ENCODE assay signal across 19 cellular contexts in the genomic region with DNA sequence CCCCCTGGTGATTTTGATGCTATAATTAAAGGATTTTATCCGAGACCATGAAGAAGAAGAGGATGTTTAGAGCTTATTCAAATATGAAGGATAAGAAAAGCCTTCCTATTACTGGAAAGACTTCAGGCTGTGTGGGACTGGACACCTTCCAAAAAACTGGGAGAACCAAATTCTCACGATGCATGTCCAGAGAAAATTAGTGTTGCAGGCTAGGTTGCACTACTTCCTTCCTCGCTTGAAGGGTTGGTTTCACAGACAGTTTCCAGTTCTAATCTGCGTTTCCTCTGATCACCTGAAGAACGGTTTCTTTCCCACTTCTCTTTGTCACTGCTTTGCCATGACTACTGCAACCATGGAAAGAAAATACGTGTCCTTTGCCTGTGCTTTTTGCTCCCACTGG. TPM values are rescaled to one million over a fixed set of nuclear protein-coding genes. Genes with fewer than 3 reads are reported as not detected.
DNase-seq lines count a peak whose midpoint lies in the region; ATAC-seq, FAIRE-seq and TF ChIP-seq lines count a peak whose summit lies in the region.
"Had no signal": no experiment of that assay in that cellular context is flagged by ENCODE, and none has a peak within 500 bp of the region (broad histone marks: within the 10 kb centered on the region; RNA-seq: fewer than 3 reads in every experiment).

No MANE protein-coding gene starts in this region.

- H3F3A ChIP-seq in GM23338 (replicated peaks; ENCODE audit: low read depth) = no peaks in the 10 kb centered on the region

- H3K4me1 ChIP-seq in GM23338 (ENCODE audit: insufficient read depth) = peaks cover 23% of the 10 kb centered on the region
- peaks cover 0 to 28% of the 10 kb centered on the region in 2 donors for H3K4me1 ChIP-seq in ascending aorta
- H3K4me1 ChIP-seq in small intestine (ENCODE audit: control insufficient read depth in 2 of 2, insufficient read depth in 1 of 2, low read depth in 1 of 2, low read length in 1 of 2) = peaks cover 0 to 4% of the 10 kb centered on the region in 2 donors
- H3K4me1 ChIP-seq: foreskin keratinocyte had no signal

- H3K27me3 ChIP-seq in GM23338 (ENCODE audit: insufficient read depth) (peaks cover 37% of the 10 kb centered on the region), ascending aorta (no peaks in the 10 kb centered on the region), small intestine (ENCODE audit: control insufficient read depth in 2 of 2, insufficient read depth in 2 of 2, low read length in 2 of 2) (no peaks in the 10 kb centered on the region)
- H3K27me3 ChIP-seq: foreskin keratinocyte had no signal

- in situ Hi-C loops in GM13977 (cut with MboI; ENCODE audit: low pct_unique_long_range_greater_than_20kb, low sequenced_read_pairs, unreplicated experiment) = no loop called here

- TF ChIP-seq CTCF in GM23338 (conservative IDR thresholded peaks at IDR 0.05; ENCODE audit: low read depth in 2 of 2) (no peak), ascending aorta (IDR thresholded peaks at IDR 0.05) (no peak), GM13977 (IDR thresholded peaks at IDR 0.05; ENCODE audit: extremely low read depth, insufficient read depth, missing control alignments) (no peak)

- H2AFZ ChIP-seq in GM23338 = no peak overlapping the region
- H2AFZ ChIP-seq: GM23248 had no signal

- peaks cover 4% of the 10 kb centered on the region; the same call in 2 of the 3 replicates for H3K36me3 Mint-ChIP-seq in GM23338 (ENCODE audit: low read depth)
- H3K36me3 Mint-ChIP-seq: activated naive CD4-positive, alpha-beta T cell treated with anti-CD3 and anti-CD28 coated beads, Interleukin-2, amount 10 ng/mL, durations not matched to agents 7 days and 5 days; stimulated activated effector memory CD8-positive, alpha-beta T cell treated with anti-CD3 and anti-CD28 coated beads, Interleukin-12 subunit alpha, Interleukin-12 subunit beta, amount 100 ng/mL, for 72 hours had no signal

- WGBS in small intestine, 3 donors = 12 to 26% (median 18%) methylated on average over 6 of the region's 6 CpGs

- FAIRE-seq in small intestine (lab: Jason Lieb, UNC) = no peak

- DNase-seq in GM23338 (ENCODE audit: low spot score) (no peak), ascending aorta (ENCODE audit: low spot score in 2 of 2) (peak in 1 of 2 donors; percentile 52), left kidney (ENCODE audit: low read depth, low spot score) (peak; percentile 34), small intestine (peak; percentile 38), GM13977 (ENCODE audit: low spot score) (no peak), inferior parietal cortex (ENCODE audit: extremely low spot score) (no peak), NCI-H2171 treated with DMSO at 0.1 percent for 48 hours (lab: John Stamatoyannopoulos, UW) (no peak)
- DNase-seq: activated CD8-positive, alpha-beta memory T cell treated with anti-CD3 and anti-CD28 coated beads for 24 hours; activated naive CD4-positive, alpha-beta T cell treated with anti-CD3 and anti-CD28 coated beads, Interleukin-2, amount 10 ng/mL, durations not matched to agents 7 days and 5 days; cerebellar nuclear complex; foreskin keratinocyte; GM23248; MV-4-11; NCI-H446; occipital lobe; stimulated activated CD4-positive, alpha-beta T cell treated with anti-CD3 and anti-CD28 coated beads, Interleukin-2, amount 100 ng/mL, for 48 hours had no signal

- H3K79me2 ChIP-seq in GM23338 (replicated peaks; ENCODE audit: insufficient read depth) = peaks cover 15% of the 10 kb centered on the region

- peaks cover 27% of the 10 kb centered on the region for H3K27me3 Mint-ChIP-seq in GM23338 (ENCODE audit: insufficient read depth, low read depth, poor library complexity)

- H4K20me1 ChIP-seq in GM23338 (replicated peaks; ENCODE audit: insufficient read depth) = peaks cover 13% of the 10 kb centered on the region
- H4K20me1 ChIP-seq: BLaER1 treated with 17β-estradiol and CSF1 and Interleukin-3, amounts not matched to agents 10 nM and 100 nM had no signal

- no peaks in the 10 kb centered on the region for H3K9me3 Mint-ChIP-seq in GM23338
- H3K9me3 Mint-ChIP-seq: activated naive CD4-positive, alpha-beta T cell treated with anti-CD3 and anti-CD28 coated beads, Interleukin-2, amount 10 ng/mL, durations not matched to agents 7 days and 5 days; stimulated activated effector memory CD8-positive, alpha-beta T cell treated with anti-CD3 and anti-CD28 coated beads, Interleukin-12 subunit alpha, Interleukin-12 subunit beta, amount 100 ng/mL, for 72 hours had no signal

- peak overlapping the region; percentile 42; the same call in 1 of the 2 replicates for H3K4me2 ChIP-seq in GM23338
- H3K4me2 ChIP-seq: BLaER1 treated with 17β-estradiol and CSF1 and Interleukin-3, amounts not matched to agents 10 nM and 100 nM had no signal

- peaks cover 46% of the 10 kb centered on the region for H3K4me1 Mint-ChIP-seq in GM23338
- H3K4me1 Mint-ChIP-seq: stimulated activated effector memory CD8-positive, alpha-beta T cell treated with anti-CD3 and anti-CD28 coated beads, Interleukin-12 subunit alpha, Interleukin-12 subunit beta, amount 100 ng/mL, for 72 hours had no signal

- H3K36me3 ChIP-seq in GM23338 (ENCODE audit: insufficient read depth) (no peaks in the 10 kb centered on the region), ascending aorta (peaks cover 5 to 8% of the 10 kb centered on the region in 2 donors), small intestine (ENCODE audit: control insufficient read depth in 2 of 2, insufficient read depth in 2 of 2, low read length in 2 of 2) (peaks cover 2 to 3% of the 10 kb centered on the region in 2 donors)
- H3K36me3 ChIP-seq: BLaER1 treated with 17β-estradiol and CSF1 and Interleukin-3, amounts not matched to agents 10 nM and 100 nM had no signal

- intact Hi-C loops in ascending aorta (cut with DNase I) = no loop called here

- H3K27ac ChIP-seq in GM23338 (ENCODE audit: low read depth) (no peak overlapping the region), ascending aorta (peak overlapping the region; percentile 87 to 89), small intestine (ENCODE audit: low read depth in 1 of 2, low read length in 1 of 2) (peak overlapping the region; percentile 33 to 79)
- H3K27ac ChIP-seq: BLaER1 treated with 17β-estradiol and CSF1 and Interleukin-3, amounts not matched to agents 10 nM and 100 nM; foreskin keratinocyte; GM23248 had no signal

- no peak overlapping the region for H3K27ac Mint-ChIP-seq in GM23338
- H3K27ac Mint-ChIP-seq: activated naive CD4-positive, alpha-beta T cell treated with anti-CD3 and anti-CD28 coated beads, Interleukin-2, amount 10 ng/mL, durations not matched to agents 7 days and 5 days; stimulated activated effector memory CD8-positive, alpha-beta T cell treated with anti-CD3 and anti-CD28 coated beads, Interleukin-12 subunit alpha, Interleukin-12 subunit beta, amount 100 ng/mL, for 72 hours had no signal

- H3K9me2 ChIP-seq in GM23338 (ENCODE audit: insufficient read depth) = no peaks in the 10 kb centered on the region

- ATAC-seq in GM23338 (no peak), HG03432 (IDR thresholded peaks at IDR 0.05; ENCODE audit: unreplicated experiment) (no peak)
- ATAC-seq: foreskin keratinocyte; stimulated activated effector memory CD8-positive, alpha-beta T cell treated with anti-CD3 and anti-CD28 coated beads, Interleukin-12 subunit alpha, Interleukin-12 subunit beta, amount 100 ng/mL, for 72 hours had no signal

- H3K4me3 ChIP-seq in GM23338 = 0 out of 2 replicates have a peak overlapping the region, but pooled peaks have one; percentile 15
- peak overlapping the region in 1 of 2 donors; percentile 95 for H3K4me3 ChIP-seq in ascending aorta
- peak overlapping the region in 1 of 2 donors; percentile 85 for H3K4me3 ChIP-seq in small intestine (ENCODE audit: low read depth in 1 of 2, low read length in 2 of 2)
- H3K4me3 ChIP-seq: BLaER1 treated with 17β-estradiol and CSF1 and Interleukin-3, amounts not matched to agents 10 nM and 100 nM; GM23248 had no signal

- no peak overlapping the region for H3K4me3 Mint-ChIP-seq in GM23338
- H3K4me3 Mint-ChIP-seq: activated naive CD4-positive, alpha-beta T cell treated with anti-CD3 and anti-CD28 coated beads, Interleukin-2, amount 10 ng/mL, durations not matched to agents 7 days and 5 days; stimulated activated effector memory CD8-positive, alpha-beta T cell treated with anti-CD3 and anti-CD28 coated beads, Interleukin-12 subunit alpha, Interleukin-12 subunit beta, amount 100 ng/mL, for 72 hours had no signal

- H3K9me3 ChIP-seq in ascending aorta (no peaks in the 10 kb centered on the region), small intestine (ENCODE audit: control insufficient read depth, low read depth) (no peaks in the 10 kb centered on the region)

TF ChIP-seq in GM23338, 12 proteins besides CTCF, POLR2A, EP300 and RAD21 (continues in another document):
- TF ChIP-seq EZH2 (IDR thresholded peaks at IDR 0.05; ENCODE audit: low read depth, unreplicated experiment) = no peak
- TF ChIP-seq ZNF331 (CRISPR knock-in tag; IDR thresholded peaks at IDR 0.05; ENCODE audit: low read depth) = no peak
- TF ChIP-seq STAT1 (IDR thresholded peaks at IDR 0.05; ENCODE audit: unreplicated experiment) = no peak
- TF ChIP-seq NANOG (IDR thresholded peaks at IDR 0.05; ENCODE audit: borderline replicate concordance) = no peak
- TF ChIP-seq, protein P1, sequence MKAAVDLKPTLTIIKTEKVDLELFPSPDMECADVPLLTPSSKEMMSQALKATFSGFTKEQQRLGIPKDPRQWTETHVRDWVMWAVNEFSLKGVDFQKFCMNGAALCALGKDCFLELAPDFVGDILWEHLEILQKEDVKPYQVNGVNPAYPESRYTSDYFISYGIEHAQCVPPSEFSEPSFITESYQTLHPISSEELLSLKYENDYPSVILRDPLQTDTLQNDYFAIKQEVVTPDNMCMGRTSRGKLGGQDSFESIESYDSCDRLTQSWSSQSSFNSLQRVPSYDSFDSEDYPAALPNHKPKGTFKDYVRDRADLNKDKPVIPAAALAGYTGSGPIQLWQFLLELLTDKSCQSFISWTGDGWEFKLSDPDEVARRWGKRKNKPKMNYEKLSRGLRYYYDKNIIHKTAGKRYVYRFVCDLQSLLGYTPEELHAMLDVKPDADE (IDR thresholded peaks at IDR 0.05) = no peak
- no peak for TF ChIP-seq ZNF114 (CRISPR knock-in tag; IDR thresholded peaks at IDR 0.05)
- no peak for TF ChIP-seq JUNB (IDR thresholded peaks at IDR 0.05; ENCODE audit: unreplicated experiment)
- TF ChIP-seq CREB1 (CRISPR knock-in tag; IDR thresholded peaks at IDR 0.05; ENCODE audit: low read depth) = no peak

RNA-seq across cellular contexts. Expression of a gene that starts 2.0 kb away (rescaled TPM):
- 4.1 and 4.3 TPM in 2 replicates for total RNA-seq in GM23338 (2014; rRNA removed; shearing (Covaris generic))
- polyA plus RNA-seq in GM23338 (2016; fragmentation: Nextera tagmentation; extraction: Ambion mirVana) (7.7 and 8.0 TPM in 2 replicates), small intestine (10 to 100 TPM; 31.8 to 93.5 (median 76.2) TPM)
- 23.7 TPM for total RNA-seq in ascending aorta

RNA-seq across cellular contexts. Expression of a gene that starts 36.6 kb away (rescaled TPM):
- 29.7 and 33.9 TPM in 2 replicates for total RNA-seq in GM23338 (2014; rRNA removed; shearing (Covaris generic))
- 33.2 and 34.6 TPM in 2 replicates for polyA plus RNA-seq in GM23338 (2016; fragmentation: Nextera tagmentation; extraction: Ambion mirVana)
- 2.2 TPM for total RNA-seq in ascending aorta
- polyA plus RNA-seq in small intestine = 10 to 100 TPM in 1 of 3 donors, 1 to 10 TPM in 2; 5.4 to 20.2 (median 8.7) TPM

RNA-seq across cellular contexts. Expression of a gene that starts 60.0 kb away (rescaled TPM):
- total RNA-seq in GM23338 (2014; rRNA removed; shearing (Covaris generic)) = 6.0 and 6.1 TPM in 2 replicates
- polyA plus RNA-seq in GM23338 (2016; fragmentation: Nextera tagmentation; extraction: Ambion mirVana) (2.5 and 2.9 TPM in 2 replicates), small intestine (100 to 1,000 TPM in 2 of 3 donors, 10 to 100 TPM in 1; 60.5 to 456 (median 313) TPM)
- 18.4 TPM for total RNA-seq in ascending aorta

Comparison
In these comparisons a context has a peak if more than half of its experiments do, and no peak if none do; other contexts are left out.
1. DNase-seq: peak in left kidney (single experiment) and small intestine (single experiment); none in GM23338 (single experiment), GM13977 (single experiment), inferior parietal cortex (single experiment) and NCI-H2171 treated with DMSO at 0.1 percent for 48 hours (single experiment).